Comparison of ENCODE assay signal across 24 cellular contexts in genomic region chr4:185902654-185903053, GRCh38.
DNase-seq lines count a peak whose midpoint lies in the region; ATAC-seq, FAIRE-seq and TF ChIP-seq lines count a peak whose summit lies in the region.
"Had no signal": no experiment of that assay in that cellular context is flagged by ENCODE, and none has a peak within 500 bp of the region (broad histone marks: within the 10 kb centered on the region; RNA-seq: fewer than 3 reads in every experiment).

No MANE protein-coding gene starts in this region.

- H3K4me2 ChIP-seq in HepG2 (ENCODE audit: low read depth, low read length) = no peak overlapping the region
- H3K4me2 ChIP-seq: PC-9 had no signal

- CTCF ChIA-PET in HepG2 (lab: Yijun Ruan, JAX; ENCODE audit: low intra/inter-chr PET ratio, low total read pairs) = no interaction called here

- no peaks in the 10 kb centered on the region for H3K9me3 ChIP-seq in HepG2 (ENCODE audit: low read length)
- H3K9me3 ChIP-seq: neutrophil, right atrium auricular region, transverse colon had no signal

- no peak overlapping the region for H2AFZ ChIP-seq in HepG2 (ENCODE audit: low read length)
- H2AFZ ChIP-seq: PC-9 had no signal

- 21% methylated on average over 4 of the region's 4 CpGs for WGBS in HepG2 (ENCODE audit: low lambda C conversion rate)

- H3K9ac ChIP-seq in HepG2 (ENCODE audit: insufficient read depth, low read depth, low read length) = no peak overlapping the region

- FAIRE-seq in HepG2 (lab: Jason Lieb, UNC) = no peak

- H3K27ac ChIP-seq in HepG2 (ENCODE audit: extremely low read length, insufficient read depth, low read length) = no peak overlapping the region
- H3K27ac ChIP-seq: neutrophil, PC-9, right atrium auricular region, SK-N-MC, transverse colon had no signal

- TF ChIP-seq EP300 in HepG2 (IDR thresholded peaks at IDR 0.05; ENCODE audit: low read depth in 2 of 2, low read length in 2 of 2) (no peak), HepG2 (CRISPR knock-in tag; IDR thresholded peaks at IDR 0.05; ENCODE audit: borderline replicate concordance) (no peak)

- no peak for ATAC-seq in HepG2
- no peak for ATAC-seq in GM21526 (IDR thresholded peaks at IDR 0.05; ENCODE audit: low FRiP score, unreplicated experiment)
- ATAC-seq in GM18519 (IDR thresholded peaks at IDR 0.05; ENCODE audit: low FRiP score, unreplicated experiment) = no peak
- ATAC-seq: activated CD4-positive, alpha-beta T cell treated with anti-CD3 and anti-CD28 coated beads for 36 hours; left colon had no signal

- no peak for TF ChIP-seq RAD21 in HepG2 (CRISPR knock-in tag; IDR thresholded peaks at IDR 0.05)

- peak; percentile 24 for DNase-seq in DMS53 treated with DMSO at 0.1 percent for 48 hours (lab: John Stamatoyannopoulos, UW; ENCODE audit: unreplicated experiment)
- peak; percentile 50 for DNase-seq in NCI-H460 (ENCODE audit: extremely low read depth, low read depth)
- DNase-seq in epithelial cell of esophagus (ENCODE audit: low read depth) = peak; percentile 56
- no peak for DNase-seq in HepG2 (ENCODE audit: low spot score)
- DNase-seq in endothelial cell (ENCODE audit: low spot score) = no peak
- no peak for DNase-seq in NCI-H1436 (lab: John Stamatoyannopoulos, UW)
- DNase-seq: activated CD4-positive, alpha-beta T cell treated with anti-CD3 and anti-CD28 coated beads for 36 hours; CD8-positive, alpha-beta memory T cell; cerebellar nuclear complex; effector CD8-positive, alpha-beta T cell; foreskin melanocyte; KG1; left colon; NCI-H1092; NCI-H69; PC-9; stimulated activated naive CD4-positive, alpha-beta T cell; T-helper 9 cell; transverse colon had no signal

- H3K79me2 ChIP-seq in HepG2 (ENCODE audit: insufficient read depth, low read length) = no peaks in the 10 kb centered on the region

- H3K27ac Mint-ChIP-seq in endothelial cell (ENCODE audit: unreplicated experiment) = no peak overlapping the region
- H3K27ac Mint-ChIP-seq: activated CD4-positive, alpha-beta T cell treated with anti-CD3 and anti-CD28 coated beads for 36 hours; CD8-positive, alpha-beta memory T cell had no signal

- H3K36me3 Mint-ChIP-seq in endothelial cell (ENCODE audit: low read depth, unreplicated experiment) = no peaks in the 10 kb centered on the region
- H3K36me3 Mint-ChIP-seq: CD8-positive, alpha-beta memory T cell had no signal

- H3K4me1 ChIP-seq in HepG2 (ENCODE audit: insufficient read depth, low read length) = no peaks in the 10 kb centered on the region
- H3K4me1 ChIP-seq: right atrium auricular region, transverse colon had no signal

- in situ Hi-C loops in HepG2 (cut with HindIII; ENCODE audit: extremely low pct_ligation_motif_present, low pct_unique_long_range_greater_than_20kb) = no loop called here

- POLR2A ChIA-PET in HepG2 (lab: Yijun Ruan, JAX) = no interaction called here

- no peaks in the 10 kb centered on the region for H4K20me1 ChIP-seq in HepG2 (ENCODE audit: insufficient read depth, low read length)

- BruUV-seq in HepG2 (replicated peaks; lab: Mats Ljungman, UMichigan) = no TSS peak

- intact Hi-C loops in HepG2 (cut with micrococcal nuclease; ENCODE audit: unreplicated experiment) = no loop called here

- TF ChIP-seq POLR2A in HepG2 (IDR thresholded peaks at IDR 0.05; ENCODE audit: insufficient read depth in 1 of 2, low read depth in 2 of 2, low read length in 2 of 2) = no peak

- TF ChIP-seq CTCF in epithelial cell of esophagus (IDR thresholded peaks at IDR 0.05; ENCODE audit: insufficient read depth, low read depth, low read length, missing control alignments) (no peak), HepG2 (CRISPR knock-in tag; IDR thresholded peaks at IDR 0.05) (no peak), endothelial cell (IDR thresholded peaks at IDR 0.05; ENCODE audit: unreplicated experiment) (no peak)

- peaks cover 0 to 3% of the 10 kb centered on the region in 2 experiments; a peak in 1 of 5 replicates for H3K27me3 ChIP-seq in HepG2 (ENCODE audit: control insufficient read depth in 1 of 2, insufficient read depth in 2 of 2, low read length in 2 of 2)
- H3K27me3 ChIP-seq: neutrophil, right atrium auricular region, transverse colon had no signal

- no peaks in the 10 kb centered on the region for H3K36me3 ChIP-seq in HepG2 (replicated peaks in 1 of 2; ENCODE audit: control insufficient read depth in 1 of 2, insufficient read depth in 2 of 2, low read length in 2 of 2)
- H3K36me3 ChIP-seq: neutrophil, right atrium auricular region, transverse colon had no signal

- H3K9me3 Mint-ChIP-seq in endothelial cell (ENCODE audit: unreplicated experiment) = no peaks in the 10 kb centered on the region
- H3K9me3 Mint-ChIP-seq: CD8-positive, alpha-beta memory T cell had no signal

- no peaks in the 10 kb centered on the region for H3K27me3 Mint-ChIP-seq in endothelial cell (ENCODE audit: unreplicated experiment)
- H3K27me3 Mint-ChIP-seq: activated CD4-positive, alpha-beta T cell treated with anti-CD3 and anti-CD28 coated beads for 36 hours had no signal

- no peaks in the 10 kb centered on the region for H3K4me1 Mint-ChIP-seq in endothelial cell (ENCODE audit: unreplicated experiment)
- H3K4me1 Mint-ChIP-seq: activated CD4-positive, alpha-beta T cell treated with anti-CD3 and anti-CD28 coated beads for 36 hours; CD8-positive, alpha-beta memory T cell had no signal

- H3K4me3 ChIP-seq in epithelial cell of esophagus (ENCODE audit: low read length) (no peak overlapping the region), HepG2 (replicated peaks in 1 of 3; ENCODE audit: insufficient read depth in 1 of 3, low read depth in 2 of 3, low read length in 3 of 3) (no peak overlapping the region)
- H3K4me3 ChIP-seq: PC-9, right atrium auricular region, SK-N-MC, transverse colon had no signal

- H3K4me3 Mint-ChIP-seq in endothelial cell (ENCODE audit: unreplicated experiment) = no peak overlapping the region
- H3K4me3 Mint-ChIP-seq: activated CD4-positive, alpha-beta T cell treated with anti-CD3 and anti-CD28 coated beads for 36 hours; CD8-positive, alpha-beta memory T cell had no signal

TF ChIP-seq in HepG2, 621 proteins besides CTCF, POLR2A, EP300 and RAD21:
- TF ChIP-seq CREB1 (IDR thresholded peaks at IDR 0.05) (peak; percentile 91), CREB1 (CRISPR knock-in tag; IDR thresholded peaks at IDR 0.05) (no peak), ARNTL (CRISPR knock-in tag; IDR thresholded peaks at IDR 0.05) (no peak), ZSCAN30 (CRISPR knock-in tag; IDR thresholded peaks at IDR 0.05) (no peak), MZF1 (CRISPR knock-in tag; IDR thresholded peaks at IDR 0.05; ENCODE audit: borderline replicate concordance) (no peak), MIXL1 (CRISPR knock-in tag; IDR thresholded peaks at IDR 0.05) (no peak), ATF7 (IDR thresholded peaks at IDR 0.05) (peak; percentile 86), ATF7 (CRISPR knock-in tag; IDR thresholded peaks at IDR 0.05) (no peak)
TF ChIP-seq in HepG2: peak in this region for 2.

Comparison
In these comparisons a context has a peak if more than half of its experiments do, and no peak if none do; other contexts are left out.
1. DNase-seq: peak in DMS53 treated with DMSO at 0.1 percent for 48 hours (single experiment), NCI-H460 (single experiment) and epithelial cell of esophagus (single experiment); none in HepG2 (single experiment), endothelial cell (single experiment) and NCI-H1436 (single experiment).